16 cellular contexts compared by ENCODE assay signal in genomic region chr14:39731912-39732311, GRCh38.
DNase-seq lines count a peak whose midpoint lies in the region; ATAC-seq and TF ChIP-seq lines count a peak whose summit lies in the region.
"Had no signal": no experiment of that assay in that cellular context is flagged by ENCODE, and none has a peak within 500 bp of the region (broad histone marks: within the 10 kb centered on the region; RNA-seq: fewer than 3 reads in every experiment).

No MANE protein-coding gene starts in this region.

- H3K9me3 Mint-ChIP-seq in activated T-cell treated with anti-CD3 and anti-CD28 coated beads, Interleukin-2, amount 50 U/mL, for 72 hours = peaks cover 3% of the 10 kb centered on the region in 2 donors
- peaks cover 2% of the 10 kb centered on the region for H3K9me3 Mint-ChIP-seq in activated T-cell treated with anti-CD3 and anti-CD28 coated beads, Interleukin-2, amount 50 U/mL, for 24 hours

- ATAC-seq in activated T-cell treated with anti-CD3 and anti-CD28 coated beads, Interleukin-2, amount 50 U/mL, for 72 hours (replicated peaks in 1 of 2) = no peak
- ATAC-seq in GM21576 (IDR thresholded peaks at IDR 0.05; ENCODE audit: unreplicated experiment) = peak; percentile 59

- H3K27ac Mint-ChIP-seq in activated T-cell treated with anti-CD3 and anti-CD28 coated beads, Interleukin-2, amount 50 U/mL, for 72 hours = no peak overlapping the region
- no peak overlapping the region for H3K27ac Mint-ChIP-seq in activated T-cell treated with anti-CD3 and anti-CD28 coated beads, Interleukin-2, amount 50 U/mL, for 24 hours
- H3K27ac Mint-ChIP-seq: activated T-helper 2 cell treated with anti-CD3 and anti-CD28 coated beads, Interferon-gamma antibody, Interleukin-2, Interleukin-4, amounts not matched to agents 10 μg/mL and 5 μg/mL and 100 μg/mL, durations not matched to agents 14 hours and 24 hours and 36 hours had no signal

- H3K4me3 Mint-ChIP-seq in activated T-cell treated with anti-CD3 and anti-CD28 coated beads, Interleukin-2, amount 50 U/mL, for 72 hours = no peak overlapping the region
- no peak overlapping the region for H3K4me3 Mint-ChIP-seq in activated T-cell treated with anti-CD3 and anti-CD28 coated beads, Interleukin-2, amount 50 U/mL, for 24 hours

- no peaks in the 10 kb centered on the region for H3K4me1 Mint-ChIP-seq in activated T-cell treated with anti-CD3 and anti-CD28 coated beads, Interleukin-2, amount 50 U/mL, for 72 hours (ENCODE audit: low read depth)
- no peaks in the 10 kb centered on the region for H3K4me1 Mint-ChIP-seq in activated T-cell treated with anti-CD3 and anti-CD28 coated beads, Interleukin-2, amount 50 U/mL, for 24 hours (ENCODE audit: low read depth)

- no peak for TF ChIP-seq POLR2A in lower leg skin (IDR thresholded peaks at IDR 0.05)

- no peaks in the 10 kb centered on the region for H3K27me3 Mint-ChIP-seq in activated T-cell treated with anti-CD3 and anti-CD28 coated beads, Interleukin-2, amount 50 U/mL, for 72 hours (ENCODE audit: low read depth)
- no peaks in the 10 kb centered on the region for H3K27me3 Mint-ChIP-seq in activated T-cell treated with anti-CD3 and anti-CD28 coated beads, Interleukin-2, amount 50 U/mL, for 24 hours

- 73 to 80% methylated on average over 2 of the region's 2 CpGs for WGBS in lower leg skin, 2 donors

- no peak overlapping the region for H3K4me3 ChIP-seq in lower leg skin (ENCODE audit: low read depth, poor library complexity, severe bottlenecking)
- H3K4me3 ChIP-seq: BLaER1, coronary artery, lung, vagina had no signal

- DNase-seq in activated T-cell treated with anti-CD3 and anti-CD28 coated beads, Interleukin-2, amount 50 U/mL, for 72 hours = peak; percentile 7 to 10
- no peak for DNase-seq in activated T-cell treated with anti-CD3 and anti-CD28 coated beads, Interleukin-2, amount 50 U/mL, for 24 hours
- DNase-seq in NCI-H69 (lab: John Stamatoyannopoulos, UW) = peak; percentile 9
- DNase-seq in kidney tubule cell (ENCODE audit: low spot score) = peak; percentile 3
- no peak for DNase-seq in lower leg skin (ENCODE audit: low spot score in 2 of 2)
- no peak for DNase-seq in GDM1 (lab: John Stamatoyannopoulos, UW)
- no peak for DNase-seq in NCI-H2196 treated with DMSO at 0.1 percent for 48 hours (lab: John Stamatoyannopoulos, UW; ENCODE audit: unreplicated experiment)
- DNase-seq: NCI-H1092, NCI-H748 treated with DMSO at 0.1 percent for 48 hours, posterior cingulate gyrus had no signal

- TF ChIP-seq CTCF in lower leg skin (IDR thresholded peaks at IDR 0.05) = no peak

- H3K36me3 Mint-ChIP-seq in activated T-cell treated with anti-CD3 and anti-CD28 coated beads, Interleukin-2, amount 50 U/mL, for 72 hours (ENCODE audit: insufficient read depth in 2 of 2) = no peaks in the 10 kb centered on the region
- no peaks in the 10 kb centered on the region for H3K36me3 Mint-ChIP-seq in activated T-cell treated with anti-CD3 and anti-CD28 coated beads, Interleukin-2, amount 50 U/mL, for 24 hours (ENCODE audit: low read depth)

- intact Hi-C loops in lower leg skin (cut with DNase I; ENCODE audit: low total_unique reads) = no loop called here

Comparison
In these comparisons a context has a peak if more than half of its experiments do, and no peak if none do; other contexts are left out.
1. DNase-seq: peak in activated T-cell treated with anti-CD3 and anti-CD28 coated beads, Interleukin-2, amount 50 U/mL, for 72 hours (2 of 2), NCI-H69 (single experiment) and kidney tubule cell (single experiment); none in activated T-cell treated with anti-CD3 and anti-CD28 coated beads, Interleukin-2, amount 50 U/mL, for 24 hours (single experiment), lower leg skin (0 of 2), GDM1 (single experiment) and NCI-H2196 treated with DMSO at 0.1 percent for 48 hours (single experiment).